Comparison of ENCODE assay signal across 8 cellular contexts in the genomic region with DNA sequence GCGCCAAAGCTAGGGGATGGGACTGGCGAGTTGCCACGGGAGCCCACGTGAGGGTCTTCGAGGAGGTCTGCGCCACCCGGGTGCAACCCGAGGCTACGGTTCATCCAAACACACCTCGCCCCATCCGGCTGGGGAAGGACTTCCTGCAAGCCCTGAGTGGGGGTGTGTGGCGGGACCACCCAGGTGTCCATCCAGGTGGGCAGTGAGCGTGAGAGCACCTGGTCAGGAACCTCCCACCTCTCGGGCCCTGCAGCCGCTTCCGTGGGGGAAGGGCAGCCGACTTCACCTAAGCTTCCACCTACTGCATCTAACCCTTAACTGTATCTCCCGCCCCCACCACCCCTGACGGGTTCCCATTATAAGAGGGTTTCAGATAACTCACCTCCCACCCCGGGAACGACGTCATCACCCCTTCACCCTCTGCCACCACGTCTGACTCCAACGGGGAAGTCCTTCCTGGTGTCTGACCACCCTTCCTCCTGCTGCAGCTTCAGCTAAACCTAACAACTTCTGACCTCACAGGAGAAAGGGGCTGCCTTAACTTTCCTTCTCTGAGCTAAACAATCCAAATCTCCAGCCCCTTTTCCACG. TPM values are rescaled to one million over a fixed set of nuclear protein-coding genes. Genes with fewer than 3 reads are reported as not detected.
A peak's percentile ranks its signal among the peaks of the same experiment; 100 is the strongest.
DNase-seq lines count a peak whose midpoint lies in the region; ATAC-seq, FAIRE-seq and TF ChIP-seq lines count a peak whose summit lies in the region.

No MANE protein-coding gene starts in this region.

- H3K9me2 ChIP-seq in hepatocyte (replicated peaks; ENCODE audit: insufficient read depth): no peaks in the 10 kb centered on the region

- H3K9me3 ChIP-seq in A549: no peaks in the 10 kb centered on the region
- no peaks in the 10 kb centered on the region for H3K9me3 ChIP-seq in HUES6 (ENCODE audit: control insufficient read depth, insufficient read depth, low read depth, low read length)
- no peaks in the 10 kb centered on the region for H3K9me3 ChIP-seq in hepatocyte (ENCODE audit: low read depth)

- H3K4me3 ChIP-seq in A549 (no peak overlapping the region), HUES6 (ENCODE audit: low read depth, low read length) (peak overlapping the region; percentile 48; the same call in 1 of the 2 replicates), hepatocyte (no peak overlapping the region)

- peaks cover 64% of the 10 kb centered on the region for H3K27me3 ChIP-seq in HUES6 (ENCODE audit: control insufficient read depth, insufficient read depth, low read length)
- H3K27me3 ChIP-seq in hepatocyte: peaks cover 38% of the 10 kb centered on the region

- H3K4me3 Mint-ChIP-seq in activated CD4-positive, alpha-beta memory T cell treated with anti-CD3 and anti-CD28 coated beads, Interleukin-2, amount 10 ng/mL, durations not matched to agents 7 days and 5 days: peak overlapping the region; percentile 85

- no peak for TF ChIP-seq EP300 in A549 (IDR thresholded peaks at IDR 0.05)

- ATAC-seq in A549: no peak
- ATAC-seq in GM18519 (IDR thresholded peaks at IDR 0.05; ENCODE audit: low FRiP score, unreplicated experiment): no peak
- ATAC-seq in HG02763 (IDR thresholded peaks at IDR 0.05; ENCODE audit: unreplicated experiment): no peak

- no peak overlapping the region for H2AFZ ChIP-seq in hepatocyte

- H3K27me3 Mint-ChIP-seq in activated CD4-positive, alpha-beta memory T cell treated with anti-CD3 and anti-CD28 coated beads, Interleukin-2, amount 10 ng/mL, durations not matched to agents 7 days and 5 days: peaks cover 18% of the 10 kb centered on the region

- CTCF ChIA-PET in A549 (lab: Yijun Ruan, JAX): interaction anchor here (0.5 to 5.1 kb wide), 37 partner anchors 10 to 514 kb away, joined by 3 to 113 read pairs (median 8); partner anchors contain the start of genes COPZ1, HOXC10, HOXC5 and HOXC8
- CTCF ChIA-PET in activated CD4-positive, alpha-beta memory T cell treated with anti-CD3 and anti-CD28 coated beads, Interleukin-2, amount 10 ng/mL, durations not matched to agents 7 days and 5 days (lab: Charles Lee): interaction anchor here (0.6 to 5.0 kb wide), 36 partner anchors 9 to 497 kb away, joined by 3 to 34 read pairs (median 4); partner anchors contain the start of genes CBX5, COPZ1, HNRNPA1 and HOXC10

- H3K36me3 ChIP-seq in HUES6 (ENCODE audit: control insufficient read depth, insufficient read depth, low read length): no peaks in the 10 kb centered on the region
- H3K36me3 ChIP-seq in hepatocyte (replicated peaks; ENCODE audit: insufficient read depth, low read depth): no peaks in the 10 kb centered on the region

- H3K27ac ChIP-seq in A549 (no peak overlapping the region), HUES6 (ENCODE audit: low read depth, low read length) (no peak overlapping the region), hepatocyte (no peak overlapping the region)

- POLR2A ChIA-PET in A549 (lab: Yijun Ruan, JAX): interaction anchor here (1.0 to 1.6 kb wide), 2 partner anchors 64 to 199 kb away, joined by 3 to 4 read pairs; partner anchors contain the start of gene HNRNPA1
- POLR2A ChIA-PET in activated CD4-positive, alpha-beta memory T cell treated with anti-CD3 and anti-CD28 coated beads, Interleukin-2, amount 10 ng/mL, durations not matched to agents 7 days and 5 days (lab: Charles Lee): interaction anchor here (0.7 to 2.3 kb wide), 10 partner anchors 21 to 282 kb away, joined by 3 to 24 read pairs (median 4); partner anchors contain the start of genes CBX5, HNRNPA1 and NCKAP1L

- no peak for FAIRE-seq in A549 (lab: Jason Lieb, UNC)

- no peak for TF ChIP-seq RAD21 in A549 (conservative IDR thresholded peaks at IDR 0.05 in 1 of 2, IDR thresholded peaks at IDR 0.05 in 1 of 2)

- TF ChIP-seq CTCF in A549 (IDR thresholded peaks at IDR 0.05): no peak
- no peak for TF ChIP-seq CTCF in hepatocyte (IDR thresholded peaks at IDR 0.05; ENCODE audit: poor library complexity)

- peak in 1 of 2 experiments; percentile 44 for DNase-seq in A549 (ENCODE audit: low read depth in 1 of 2, low spot score in 1 of 2)
- peak; percentile 68 for DNase-seq in activated CD4-positive, alpha-beta memory T cell treated with anti-CD3 and anti-CD28 coated beads, Interleukin-2, amount 10 ng/mL, durations not matched to agents 7 days and 5 days
- DNase-seq in hepatocyte (ENCODE audit: low spot score): peak; percentile 39
- DNase-seq in NOMO-1 treated with DMSO at 0.1 percent for 48 hours (lab: John Stamatoyannopoulos, UW; ENCODE audit: unreplicated experiment): no peak
- no peak for DNase-seq in NCI-H2081 (lab: John Stamatoyannopoulos, UW)

- H3K9ac ChIP-seq in HUES6 (ENCODE audit: low read length): no peak overlapping the region

- peaks cover 51% of the 10 kb centered on the region for H3K4me1 Mint-ChIP-seq in activated CD4-positive, alpha-beta memory T cell treated with anti-CD3 and anti-CD28 coated beads, Interleukin-2, amount 10 ng/mL, durations not matched to agents 7 days and 5 days

- H3K27ac Mint-ChIP-seq in activated CD4-positive, alpha-beta memory T cell treated with anti-CD3 and anti-CD28 coated beads, Interleukin-2, amount 10 ng/mL, durations not matched to agents 7 days and 5 days: peak overlapping the region; percentile 82

- no peaks in the 10 kb centered on the region for H4K20me1 ChIP-seq in hepatocyte (ENCODE audit: insufficient read depth, poor library complexity, severe bottlenecking)

- no peak for TF ChIP-seq POLR2A in A549 (IDR thresholded peaks at IDR 0.05; ENCODE audit: low read length)

- H3K36me3 Mint-ChIP-seq in activated CD4-positive, alpha-beta memory T cell treated with anti-CD3 and anti-CD28 coated beads, Interleukin-2, amount 10 ng/mL, durations not matched to agents 7 days and 5 days (ENCODE audit: low read depth): no peaks in the 10 kb centered on the region

- WGBS in A549 (ENCODE audit: missing lambda C conversion rate): 36% methylated on average over 25 of the region's 25 CpGs
- WGBS in hepatocyte (ENCODE audit: low lambda C conversion rate, missing lambda C conversion rate): 33% methylated on average over 25 of the region's 25 CpGs

- no peaks in the 10 kb centered on the region for H3K79me2 ChIP-seq in hepatocyte

- H3K4me1 ChIP-seq in A549: peaks cover 14% of the 10 kb centered on the region; the same call in 2 of the 3 replicates
- H3K4me1 ChIP-seq in HUES6 (ENCODE audit: control insufficient read depth, insufficient read depth, low read length): peaks cover 20% of the 10 kb centered on the region
- H3K4me1 ChIP-seq in hepatocyte (ENCODE audit: insufficient read depth): peaks cover 6% of the 10 kb centered on the region

- H3K4me2 ChIP-seq in A549 (peak overlapping the region; percentile 80), hepatocyte (no peak overlapping the region)

- no peaks in the 10 kb centered on the region for H3K9me3 Mint-ChIP-seq in activated CD4-positive, alpha-beta memory T cell treated with anti-CD3 and anti-CD28 coated beads, Interleukin-2, amount 10 ng/mL, durations not matched to agents 7 days and 5 days

TF ChIP-seq in A549, 52 proteins besides CTCF, POLR2A, EP300 and RAD21:
- TF ChIP-seq CEBPB (IDR thresholded peaks at IDR 0.05) (no peak), CBX2 (IDR thresholded peaks at IDR 0.05; ENCODE audit: borderline replicate concordance, low read depth) (no peak), RCOR1 (IDR thresholded peaks at IDR 0.05; ENCODE audit: low read depth, low read length) (0 out of 2 replicates have a peak, but pooled peaks have one; percentile 36), CHD4 (IDR thresholded peaks at IDR 0.05; ENCODE audit: borderline replicate concordance) (peak; percentile 76; the same call in 1 of the 2 replicates), USF2 (IDR thresholded peaks at IDR 0.05) (0 out of 2 replicates have a peak, but pooled peaks have one; percentile 16), SMC3 (IDR thresholded peaks at IDR 0.05) (no peak), KDM1A (IDR thresholded peaks at IDR 0.05; ENCODE audit: low read depth) (peak; percentile 93), HDAC2 (IDR thresholded peaks at IDR 0.05) (peak; percentile 42; the same call in 1 of the 2 replicates), TFCP2L1 (CRISPR knock-in tag; IDR thresholded peaks at IDR 0.05) (no peak)
- TF ChIP-seq, protein P1, sequence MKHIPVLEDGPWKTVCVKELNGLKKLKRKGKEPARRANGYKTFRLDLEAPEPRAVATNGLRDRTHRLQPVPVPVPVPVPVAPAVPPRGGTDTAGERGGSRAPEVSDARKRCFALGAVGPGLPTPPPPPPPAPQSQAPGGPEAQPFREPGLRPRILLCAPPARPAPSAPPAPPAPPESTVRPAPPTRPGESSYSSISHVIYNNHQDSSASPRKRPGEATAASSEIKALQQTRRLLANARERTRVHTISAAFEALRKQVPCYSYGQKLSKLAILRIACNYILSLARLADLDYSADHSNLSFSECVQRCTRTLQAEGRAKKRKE (CRISPR knock-in tag; IDR thresholded peaks at IDR 0.05; ENCODE audit: low read depth): no peak
- TF ChIP-seq, protein P2, sequence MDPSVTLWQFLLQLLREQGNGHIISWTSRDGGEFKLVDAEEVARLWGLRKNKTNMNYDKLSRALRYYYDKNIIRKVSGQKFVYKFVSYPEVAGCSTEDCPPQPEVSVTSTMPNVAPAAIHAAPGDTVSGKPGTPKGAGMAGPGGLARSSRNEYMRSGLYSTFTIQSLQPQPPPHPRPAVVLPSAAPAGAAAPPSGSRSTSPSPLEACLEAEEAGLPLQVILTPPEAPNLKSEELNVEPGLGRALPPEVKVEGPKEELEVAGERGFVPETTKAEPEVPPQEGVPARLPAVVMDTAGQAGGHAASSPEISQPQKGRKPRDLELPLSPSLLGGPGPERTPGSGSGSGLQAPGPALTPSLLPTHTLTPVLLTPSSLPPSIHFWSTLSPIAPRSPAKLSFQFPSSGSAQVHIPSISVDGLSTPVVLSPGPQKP (IDR thresholded peaks at IDR 0.05; ENCODE audit: low read depth, low read length): no peak

RNA-seq across cellular contexts. Expression of gene SMUG1, which starts 27.3 kb away (rescaled TPM):
- polyA plus RNA-seq in A549 (2011; rRNA removed): 34.8 and 40.7 TPM in 2 replicates
- 42.2 and 49.4 TPM in 2 replicates for polyA plus RNA-seq in A549 (2012; cell fraction: cytosol; rRNA removed)
- polyA plus RNA-seq in A549 (2012; cell fraction: nucleus; rRNA removed): 40.3 and 42.2 TPM in 2 replicates
- 27.6 to 32.5 TPM (median 30.9 TPM) in 3 replicates for polyA plus RNA-seq in A549 (2017; fragmentation: RNase III; extraction: RNeasy Plus Mini Kit Qiagen cat#74134 plus additional on column Dnase treatment)
- polyA minus RNA-seq in A549 (2011; rRNA and poly(A)+ RNA removed): 40.1 and 41.6 TPM in 2 replicates
- total RNA-seq in activated CD4-positive, alpha-beta memory T cell treated with anti-CD3 and anti-CD28 coated beads, Interleukin-2, amount 10 ng/mL, durations not matched to agents 7 days and 5 days: 10 to 100 TPM; 25.7 to 27.9 TPM
- total RNA-seq in hepatocyte: 54.3 and 59.1 TPM in 2 replicates
- 70.3 and 77.9 TPM in 2 replicates for polyA plus RNA-seq in hepatocyte

Comparison
In these comparisons a context has a peak if more than half of its experiments do, and no peak if none do; other contexts are left out.
1. DNase-seq: peak in activated CD4-positive, alpha-beta memory T cell treated with anti-CD3 and anti-CD28 coated beads, Interleukin-2, amount 10 ng/mL, durations not matched to agents 7 days and 5 days (single experiment) and hepatocyte (single experiment); none in NOMO-1 treated with DMSO at 0.1 percent for 48 hours (single experiment) and NCI-H2081 (0 of 2).